Comparison of ENCODE assay signal across 8 cellular contexts in the genomic region with DNA sequence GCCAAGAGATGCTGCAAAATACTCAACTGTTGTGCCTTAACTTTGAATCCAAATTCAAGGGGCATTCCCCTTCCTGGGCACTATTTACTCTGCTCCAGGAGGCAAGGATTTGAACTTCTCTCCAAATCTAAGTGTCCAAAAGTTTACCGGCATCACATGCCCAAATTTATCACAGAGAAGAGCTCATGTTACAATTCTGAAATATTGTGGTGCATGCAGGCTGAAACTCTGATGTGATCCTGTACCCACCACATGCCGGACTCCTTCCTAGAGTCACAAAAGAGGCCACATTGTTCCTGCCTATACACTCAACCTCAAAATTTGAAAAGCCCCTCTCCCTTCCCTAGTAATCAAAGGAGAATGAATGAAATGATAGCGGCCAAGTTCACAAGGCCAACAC. TPM values are rescaled to one million over a fixed set of nuclear protein-coding genes. Genes with fewer than 3 reads are reported as not detected.
DNase-seq lines count a peak whose midpoint lies in the region; ATAC-seq, FAIRE-seq and TF ChIP-seq lines count a peak whose summit lies in the region.

No MANE protein-coding gene starts in this region.

- H3K79me2 ChIP-seq in OCI-LY3 (ENCODE audit: low read length) (peaks cover 23% of the 10 kb centered on the region), H1 (ENCODE audit: control insufficient read depth in 1 of 2, insufficient read depth in 2 of 2, low read length in 2 of 2) (0 out of 4 replicates have a peak, but pooled peaks cover 0 to 6% of the 10 kb centered on the region in 2 experiments), neural progenitor cell (ENCODE audit: low read depth) (peaks cover 40% of the 10 kb centered on the region)

- no peak overlapping the region for H2BK15ac ChIP-seq in H1 (ENCODE audit: low read length)

- H3K9ac ChIP-seq in OCI-LY3 (ENCODE audit: low read length), result peak overlapping the region; percentile 85
- peak overlapping the region in 1 of 4 experiments; percentile 49; a peak in 1 of 7 replicates for H3K9ac ChIP-seq in H1 (replicated peaks in 1 of 4; ENCODE audit: extremely low read depth in 1 of 4, low read depth in 3 of 4, low read length in 3 of 4)
- H3K9ac ChIP-seq in neural progenitor cell, result no peak overlapping the region

- intact Hi-C loops in CD4-positive, alpha-beta memory T cell (cut with micrococcal nuclease), result loop anchor here (2.0 kb wide), 1 partner anchor 16 kb away; no protein-coding TSS in a partner anchor

- H2AK5ac ChIP-seq in H1 (ENCODE audit: low read depth, low read length), result no peak overlapping the region

- no peaks in the 10 kb centered on the region for H3K27me3 ChIP-seq in CD4-positive, alpha-beta memory T cell (ENCODE audit: insufficient read depth, low read length)
- H3K27me3 ChIP-seq in OCI-LY3 (ENCODE audit: low read depth, low read length) (no peaks in the 10 kb centered on the region), H1 (replicated peaks in 1 of 4; ENCODE audit: control insufficient read depth in 3 of 4, extremely low read depth in 1 of 4, insufficient read depth in 3 of 4, low read length in 3 of 4) (no peaks in the 10 kb centered on the region; a peak in 2 of 7 replicates), neural progenitor cell (peaks cover 27% of the 10 kb centered on the region)

- no peaks in the 10 kb centered on the region for H3K36me3 ChIP-seq in CD4-positive, alpha-beta memory T cell (ENCODE audit: insufficient read depth, low read length)
- H3K36me3 ChIP-seq in OCI-LY3 (replicated peaks; ENCODE audit: low read depth, low read length) (no peaks in the 10 kb centered on the region), H1 (ENCODE audit: control insufficient read depth in 2 of 4, insufficient read depth in 4 of 4, low read length in 3 of 4) (no peaks in the 10 kb centered on the region), neural progenitor cell (no peaks in the 10 kb centered on the region)

- H3K36me3 Mint-ChIP-seq in CD4-positive, alpha-beta memory T cell, result peaks cover 6 to 18% of the 10 kb centered on the region in 2 donors
- H3K36me3 Mint-ChIP-seq in neural progenitor cell, result peaks cover 9% of the 10 kb centered on the region

- no peak overlapping the region for H4K91ac ChIP-seq in H1 (replicated peaks; ENCODE audit: insufficient read length, low read length)

- H2BK120ac ChIP-seq in H1 (replicated peaks; ENCODE audit: low read depth, low read length), result no peak overlapping the region

- WGBS in H1 (ENCODE audit: extremely low coverage in 1 of 2, insufficient coverage in 1 of 2, insufficient read length in 1 of 2, insufficient replicate concordance in 2 of 2, low coverage in 1 of 2, low lambda C conversion rate in 2 of 2, missing lambda C conversion rate in 1 of 2), 2 experiments, result 77% methylated on average over 3 of the region's 3 CpGs; no CpG with 5 or more reads in 1 of the 2 experiments

- peaks cover 16% of the 10 kb centered on the region for H3F3A ChIP-seq in neural progenitor cell (ENCODE audit: low read depth)

- TF ChIP-seq CTCF in OCI-LY3 (IDR thresholded peaks at IDR 0.05; ENCODE audit: low read depth, low read length) (no peak), H1 (IDR thresholded peaks at IDR 0.05; ENCODE audit: control extremely low read depth in 1 of 3, insufficient read depth in 1 of 3, low read depth in 1 of 3, low read length in 3 of 3) (no peak), neural progenitor cell (IDR thresholded peaks at IDR 0.05) (no peak)

- no peak overlapping the region for H3K4ac ChIP-seq in H1 (replicated peaks; ENCODE audit: insufficient read length, low read depth, low read length)

- H3K4me2 ChIP-seq in OCI-LY3 (ENCODE audit: low read length) (peak overlapping the region; percentile 97), H1 (ENCODE audit: insufficient read depth in 1 of 2, low read depth in 2 of 2, low read length in 2 of 2) (peak overlapping the region; percentile 53 to 73), neural progenitor cell (peak overlapping the region; percentile 85)

- peaks cover 34 to 54% (median 40%) of the 10 kb centered on the region in 4 donors for H3K4me1 Mint-ChIP-seq in CD4-positive, alpha-beta memory T cell
- peaks cover 16% of the 10 kb centered on the region for H3K4me1 Mint-ChIP-seq in neural progenitor cell

- H3K4me3 Mint-ChIP-seq in CD4-positive, alpha-beta memory T cell, result peak overlapping the region; percentile 94 to 99 (median 98)
- H3K4me3 Mint-ChIP-seq in neural progenitor cell, result peak overlapping the region; percentile 96

- H3K9me3 Mint-ChIP-seq in CD4-positive, alpha-beta memory T cell, result peaks cover 0 to 1% (median 0%) of the 10 kb centered on the region in 8 donors
- H3K9me3 Mint-ChIP-seq in neural progenitor cell, result no peaks in the 10 kb centered on the region

- no peak overlapping the region for H2BK12ac ChIP-seq in H1 (ENCODE audit: low read depth, low read length)

- POLR2A ChIA-PET in CD4-positive, alpha-beta memory T cell (lab: Charles Lee; ENCODE audit: partially characterized antibody), result interaction anchor here (0.8 to 1.8 kb wide), 6 partner anchors 16 to 219 kb away, joined by 3 to 4 read pairs (median 3); no protein-coding TSS in a partner anchor
- POLR2A ChIA-PET in H1 (lab: Charles Lee; ENCODE audit: partially characterized antibody), result interaction anchor here (0.8 to 2.0 kb wide), 3 partner anchors 9 to 238 kb away, joined by 3 to 7 read pairs (median 3); no protein-coding TSS in a partner anchor

- no peak overlapping the region for H4K5ac ChIP-seq in H1 (ENCODE audit: insufficient read length, low read depth, low read length)

- peaks cover 37% of the 10 kb centered on the region for H3K4me1 ChIP-seq in CD4-positive, alpha-beta memory T cell (ENCODE audit: insufficient read depth, low read length)
- H3K4me1 ChIP-seq in OCI-LY3 (ENCODE audit: low read length) (peaks cover 12% of the 10 kb centered on the region), H1 (replicated peaks in 1 of 4; ENCODE audit: control insufficient read depth in 3 of 4, insufficient read depth in 4 of 4, low read length in 3 of 4) (no peaks in the 10 kb centered on the region; a peak in 2 of 7 replicates), neural progenitor cell (peaks cover 5% of the 10 kb centered on the region)

- CTCF ChIA-PET in CD4-positive, alpha-beta memory T cell (lab: Charles Lee; ENCODE audit: partially characterized antibody), result interaction anchor here (0.7 to 3.2 kb wide), 11 partner anchors 11 to 1439 kb away, joined by 3 to 26 read pairs (median 5); a partner anchor contains a TSS
- CTCF ChIA-PET in H1 (lab: Charles Lee; ENCODE audit: partially characterized antibody), result interaction anchor here (0.5 to 1.8 kb wide), 10 partner anchors 10 to 1678 kb away, joined by 3 to 8 read pairs (median 3); no protein-coding TSS in a partner anchor

- H3K56ac ChIP-seq in H1 (replicated peaks; ENCODE audit: insufficient read length, low read depth, low read length), result no peak overlapping the region

- H3K23ac ChIP-seq in H1 (ENCODE audit: insufficient read length), result no peak overlapping the region

- no peak for DNase-seq in CD4-positive, alpha-beta memory T cell
- no peak for DNase-seq in H1 (ENCODE audit: low read depth in 1 of 2, low spot score in 2 of 2)
- DNase-seq in neural progenitor cell (ENCODE audit: low spot score), result no peak
- DNase-seq in urothelium cell line (ENCODE audit: low spot score), result no peak
- no peak for DNase-seq in NK-92 (lab: John Stamatoyannopoulos, UW; ENCODE audit: unreplicated experiment)

- H3K79me1 ChIP-seq in H1 (ENCODE audit: low read depth, low read length), result no peaks in the 10 kb centered on the region; the same call in 1 of the 2 replicates

- no peak for TF ChIP-seq RAD21 in H1 (IDR thresholded peaks at IDR 0.05 in 1 of 2, conservative IDR thresholded peaks at IDR 0.05 in 1 of 2; ENCODE audit: low read depth in 2 of 2, low read length in 2 of 2)

- H3K27me3 Mint-ChIP-seq in CD4-positive, alpha-beta memory T cell, result peaks cover 0 to 4% of the 10 kb centered on the region in 2 donors
- H3K27me3 Mint-ChIP-seq in neural progenitor cell (ENCODE audit: insufficient read depth, low read depth), result peaks cover 2% of the 10 kb centered on the region

- no peak overlapping the region for H4K8ac ChIP-seq in H1 (ENCODE audit: extremely low read depth, insufficient read depth, low read length)

- ATAC-seq in HG03095 (IDR thresholded peaks at IDR 0.05; ENCODE audit: unreplicated experiment) (no peak), HG02571 (IDR thresholded peaks at IDR 0.05; ENCODE audit: unreplicated experiment) (no peak)

- peak overlapping the region; percentile 63 to 96 for H3K4me3 ChIP-seq in CD4-positive, alpha-beta memory T cell (ENCODE audit: low read length in 2 of 2)
- H3K4me3 ChIP-seq in OCI-LY3 (ENCODE audit: low read length) (peak overlapping the region; percentile 99), H1 (ENCODE audit: extremely low read depth in 1 of 4, insufficient read depth in 2 of 4, low read depth in 3 of 4, low read length in 4 of 4) (peak overlapping the region; percentile 95 to 96 (median 96); a peak in 5 of 8 replicates), neural progenitor cell (peak overlapping the region; percentile 89)

- H3K9me3 ChIP-seq in CD4-positive, alpha-beta memory T cell (ENCODE audit: control insufficient read depth in 1 of 2, low read length in 2 of 2), result no peaks in the 10 kb centered on the region
- H3K9me3 ChIP-seq in OCI-LY3 (ENCODE audit: insufficient read depth, low read length) (peaks cover under 1% of the 10 kb centered on the region; the same call in 1 of the 2 replicates), H1 (ENCODE audit: insufficient read depth in 2 of 2, low read depth in 1 of 2, low read length in 1 of 2) (no peaks in the 10 kb centered on the region), neural progenitor cell (ENCODE audit: low read depth) (no peaks in the 10 kb centered on the region)

- no peak for TF ChIP-seq EP300 in H1 (IDR thresholded peaks at IDR 0.05; ENCODE audit: borderline replicate concordance in 1 of 2, low read depth in 2 of 2, low read length in 2 of 2)

- H2BK5ac ChIP-seq in H1 (ENCODE audit: low read depth, low read length), result no peak overlapping the region

- peaks cover 11% of the 10 kb centered on the region for H4K20me1 ChIP-seq in OCI-LY3 (ENCODE audit: insufficient read depth, low read length)
- peaks cover 0 to 9% of the 10 kb centered on the region in 2 experiments for H4K20me1 ChIP-seq in H1 (replicated peaks in 1 of 2; ENCODE audit: control insufficient read depth in 1 of 2, insufficient read depth in 2 of 2, low read length in 2 of 2)
- H4K20me1 ChIP-seq in neural progenitor cell (ENCODE audit: low read depth), result peaks cover 28% of the 10 kb centered on the region

- H2BK20ac ChIP-seq in H1 (ENCODE audit: low read length), result no peak overlapping the region

- no peak overlapping the region for H2AFZ ChIP-seq in OCI-LY3 (ENCODE audit: low read depth, low read length)
- no peak overlapping the region for H2AFZ ChIP-seq in H1 (ENCODE audit: low read length)
- H2AFZ ChIP-seq in neural progenitor cell (replicated peaks), result no peak overlapping the region

- TF ChIP-seq POLR2A in H1 (IDR thresholded peaks at IDR 0.05; ENCODE audit: control extremely low read depth in 1 of 2, low read depth in 2 of 2, low read length in 2 of 2), result no peak

- no peak for FAIRE-seq in H1 (lab: Jason Lieb, UNC)
- no peak for FAIRE-seq in urothelium cell line (lab: Jason Lieb, UNC)

- H3K27ac Mint-ChIP-seq in CD4-positive, alpha-beta memory T cell, result peak overlapping the region; percentile 93 to 98 (median 96)
- H3K27ac Mint-ChIP-seq in neural progenitor cell, result peak overlapping the region; percentile 46

- H3K27ac ChIP-seq in CD4-positive, alpha-beta memory T cell (ENCODE audit: low read depth, low read length), result peak overlapping the region; percentile 78
- H3K27ac ChIP-seq in OCI-LY3 (ENCODE audit: low read length) (no peak overlapping the region), H1 (ENCODE audit: low read depth, low read length) (no peak overlapping the region), neural progenitor cell (no peak overlapping the region)

- H3K18ac ChIP-seq in H1 (ENCODE audit: extremely low read depth, low read length), result no peak overlapping the region

- peaks cover 2% of the 10 kb centered on the region; the same call in 1 of the 2 replicates for H3K23me2 ChIP-seq in H1 (ENCODE audit: low read depth, low read length)

- H3K14ac ChIP-seq in H1 (ENCODE audit: insufficient read length), result no peak overlapping the region

RNA-seq across cellular contexts. Expression of a gene that starts 1.3 kb away (rescaled TPM):
- 10 to 100 TPM; 22.0 to 23.7 TPM for total RNA-seq in CD4-positive, alpha-beta memory T cell
- polyA plus RNA-seq in CD4-positive, alpha-beta memory T cell, result 10 to 100 TPM; 10.3 to 12.2 TPM
- 8.8 and 9.4 TPM in 2 replicates for total RNA-seq in H1 (2021; fragmentation: NEBNext Ultra II Directional; extraction: Animal tissue kit (Norgen Biotek cat#: 25700))
- polyA plus RNA-seq in H1 (2011; rRNA removed), result 2.6 and 4.6 TPM in 2 replicates
- polyA plus RNA-seq in H1 (2011; cell fraction: cytosol; rRNA removed), result 3.7 TPM
- 5.2 TPM for polyA plus RNA-seq in H1 (2011; cell fraction: nucleus; rRNA removed)
- 4.2 to 5.0 TPM (median 4.5 TPM) in 4 replicates for polyA plus RNA-seq in H1 (2012, experiment 1 of 2)
- 0.45 TPM for polyA plus RNA-seq in H1 (2012, experiment 2 of 2)
- 4.4 TPM for polyA plus RNA-seq in H1 (2013, experiment 1 of 2)
- polyA plus RNA-seq in H1 (2013, experiment 2 of 2), result 4.3 TPM
- 10.4 and 13.4 TPM in 2 replicates for polyA minus RNA-seq in H1 (2011; rRNA and poly(A)+ RNA removed)
- 4.9 TPM for polyA minus RNA-seq in H1 (2011; cell fraction: cytosol; rRNA and poly(A)+ RNA removed)
- 11.3 TPM for polyA minus RNA-seq in H1 (2011; cell fraction: nucleus; rRNA and poly(A)+ RNA removed)
- 11.0 and 11.5 TPM in 2 replicates for total RNA-seq in neural progenitor cell (ENCODE audit: low replicate concordance)

RNA-seq across cellular contexts. Expression of a gene that starts 59.1 kb away (rescaled TPM):
- 1 to 10 TPM in 1 of 2 experiments, under 1 TPM in 1; 0.73 to 1.0 TPM for total RNA-seq in CD4-positive, alpha-beta memory T cell
- polyA plus RNA-seq in CD4-positive, alpha-beta memory T cell, result under 1 TPM in 1 of 2 donors, not detected in 1; 0.38 TPM
- 0.58 and 0.90 TPM in 2 replicates for total RNA-seq in H1 (2021; fragmentation: NEBNext Ultra II Directional; extraction: Animal tissue kit (Norgen Biotek cat#: 25700))
- polyA plus RNA-seq in H1 (2011; rRNA removed), result 0.13 and 0.14 TPM in 2 replicates
- polyA plus RNA-seq in H1 (2011; cell fraction: cytosol; rRNA removed), result 0.28 TPM
- polyA plus RNA-seq in H1 (2011; cell fraction: nucleus; rRNA removed), result 0.29 TPM
- polyA plus RNA-seq in H1 (2012, experiment 1 of 2), result 0.20 to 0.91 TPM (median 0.35 TPM) in 4 replicates
- polyA plus RNA-seq in H1 (2012, experiment 2 of 2), result not detected
- 0.89 TPM for polyA plus RNA-seq in H1 (2013, experiment 1 of 2)
- 0.66 TPM for polyA plus RNA-seq in H1 (2013, experiment 2 of 2)
- polyA minus RNA-seq in H1 (2011; rRNA and poly(A)+ RNA removed), result 0.27 and 0.73 TPM in 2 replicates
- 0.29 TPM for polyA minus RNA-seq in H1 (2011; cell fraction: cytosol; rRNA and poly(A)+ RNA removed)
- 0.80 TPM for polyA minus RNA-seq in H1 (2011; cell fraction: nucleus; rRNA and poly(A)+ RNA removed)
- total RNA-seq in neural progenitor cell (ENCODE audit: low replicate concordance), result 0.62 and 0.84 TPM in 2 replicates
